8 cellular contexts compared by ENCODE assay signal in the genomic region with DNA sequence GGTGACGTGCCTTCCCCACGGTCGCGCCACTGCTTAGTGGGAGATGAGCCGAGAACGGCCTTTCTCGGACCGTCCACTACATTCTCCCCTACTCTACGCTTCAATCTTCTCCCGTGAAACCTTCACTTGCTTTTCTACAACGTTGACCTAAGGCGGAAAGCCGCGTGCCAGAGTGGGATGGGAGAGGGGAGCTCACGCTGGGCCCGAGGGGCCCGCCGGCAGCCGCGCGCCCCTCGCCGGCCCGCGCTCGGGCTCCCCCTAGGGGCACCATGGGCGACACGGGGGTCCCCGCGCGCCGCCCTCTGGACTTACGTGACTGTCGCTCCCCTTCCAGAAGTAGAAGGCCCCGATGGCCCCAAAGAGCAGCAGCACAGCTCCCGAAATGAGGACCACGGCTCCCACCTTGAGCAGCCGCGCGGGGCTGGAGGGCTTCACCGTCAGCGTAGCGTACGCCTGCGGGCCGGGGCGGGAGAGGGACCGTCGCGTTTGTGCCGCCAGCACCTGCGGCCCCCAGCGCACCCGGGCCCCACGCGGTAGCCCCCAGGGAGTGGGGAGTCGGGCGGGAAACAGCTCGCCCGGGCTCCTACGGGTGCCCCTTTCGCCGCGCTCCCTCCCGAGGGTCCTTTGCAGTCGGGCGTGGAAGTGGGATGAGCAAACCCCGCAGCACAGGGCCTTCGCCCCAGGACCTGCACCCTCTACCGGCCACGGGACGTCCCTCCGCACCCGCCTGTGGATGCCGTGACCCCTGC. TPM values are rescaled to one million over a fixed set of nuclear protein-coding genes. Genes with fewer than 3 reads are reported as not detected.
DNase-seq lines count a peak whose midpoint lies in the region; ATAC-seq, FAIRE-seq and TF ChIP-seq lines count a peak whose summit lies in the region.

No MANE protein-coding gene starts in this region.

- FAIRE-seq in kidney (lab: Jason Lieb, UNC): no peak

- no peaks in the 10 kb centered on the region for H3K9me3 Mint-ChIP-seq in activated T-helper 2 cell treated with anti-CD3 and anti-CD28 coated beads, Interferon-gamma antibody, Interleukin-2, Interleukin-4, amounts not matched to agents 10 μg/mL and 5 μg/mL and 100 μg/mL, durations not matched to agents 14 hours and 24 hours and 36 hours

- no peaks in the 10 kb centered on the region for H3K9me3 ChIP-seq in ascending aorta
- H3K9me3 ChIP-seq in kidney (ENCODE audit: control insufficient read depth in 1 of 2, low read length in 2 of 2): peaks cover 0 to 4% of the 10 kb centered on the region in 2 donors
- H3K9me3 ChIP-seq in WERI-Rb-1 (ENCODE audit: severe bottlenecking): no peaks in the 10 kb centered on the region

- no peak overlapping the region for H3K4me3 Mint-ChIP-seq in activated T-helper 2 cell treated with anti-CD3 and anti-CD28 coated beads, Interferon-gamma antibody, Interleukin-2, Interleukin-4, amounts not matched to agents 10 μg/mL and 5 μg/mL and 100 μg/mL, durations not matched to agents 14 hours and 24 hours and 36 hours (ENCODE audit: low read depth)

- H3K27me3 ChIP-seq in ascending aorta: peaks cover 7% of the 10 kb centered on the region
- H3K27me3 ChIP-seq in WERI-Rb-1 (ENCODE audit: insufficient read depth, low read depth, severe bottlenecking): no peaks in the 10 kb centered on the region

- no peak overlapping the region for H3K9ac ChIP-seq in kidney (ENCODE audit: low read length in 2 of 2)

- peaks cover 51% of the 10 kb centered on the region for H3K27me3 Mint-ChIP-seq in activated T-helper 2 cell treated with anti-CD3 and anti-CD28 coated beads, Interferon-gamma antibody, Interleukin-2, Interleukin-4, amounts not matched to agents 10 μg/mL and 5 μg/mL and 100 μg/mL, durations not matched to agents 14 hours and 24 hours and 36 hours (ENCODE audit: low read depth)

- DNase-seq in ELR (ENCODE audit: low read depth) (peak; percentile 3), ascending aorta (ENCODE audit: low spot score in 2 of 2) (no peak), kidney (peak; percentile 71), OCI-M2 (lab: John Stamatoyannopoulos, UW; ENCODE audit: unreplicated experiment) (no peak), WERI-Rb-1 (no peak)
- peak; percentile 23 to 31 for DNase-seq in stimulated activated CD8-positive, alpha-beta memory T cell treated with anti-CD3 and anti-CD28 coated beads, Interleukin-2, amount 100 ng/mL, for 48 hours (ENCODE audit: low read depth in 2 of 2)
- DNase-seq in activated T-helper 2 cell treated with anti-CD3 and anti-CD28 coated beads, Interferon-gamma antibody, Interleukin-2, Interleukin-4, amounts not matched to agents 10 μg/mL and 5 μg/mL and 100 μg/mL, durations not matched to agents 14 hours and 24 hours and 36 hours (ENCODE audit: low spot score): no peak

- peaks cover 0 to 2% of the 10 kb centered on the region in 2 donors for H3K4me1 ChIP-seq in ascending aorta
- peaks cover 0 to 4% of the 10 kb centered on the region in 2 donors for H3K4me1 ChIP-seq in kidney (ENCODE audit: control insufficient read depth in 1 of 2, insufficient read depth in 1 of 2, low read depth in 1 of 2, low read length in 2 of 2)

- H3K27ac ChIP-seq in ascending aorta (no peak overlapping the region), kidney (ENCODE audit: low read depth in 2 of 2, low read length in 2 of 2) (no peak overlapping the region), WERI-Rb-1 (no peak overlapping the region)

- H3K36me3 ChIP-seq in ascending aorta (no peaks in the 10 kb centered on the region), kidney (ENCODE audit: control insufficient read depth in 1 of 2, insufficient read depth in 2 of 2, low read length in 2 of 2) (no peaks in the 10 kb centered on the region), WERI-Rb-1 (no peaks in the 10 kb centered on the region)

- H3K36me3 Mint-ChIP-seq in activated T-helper 2 cell treated with anti-CD3 and anti-CD28 coated beads, Interferon-gamma antibody, Interleukin-2, Interleukin-4, amounts not matched to agents 10 μg/mL and 5 μg/mL and 100 μg/mL, durations not matched to agents 14 hours and 24 hours and 36 hours (ENCODE audit: low read depth): no peaks in the 10 kb centered on the region

- intact Hi-C loops in ascending aorta (cut with DNase I) (no loop called here), kidney (cut with DNase I) (no loop called here)
- intact Hi-C loops in activated T-helper 2 cell treated with anti-CD3 and anti-CD28 coated beads, Interferon-gamma antibody, Interleukin-2, Interleukin-4, amounts not matched to agents 10 μg/mL and 5 μg/mL and 100 μg/mL, durations not matched to agents 14 hours and 24 hours and 36 hours (cut with micrococcal nuclease): no loop called here

- peaks cover 2% of the 10 kb centered on the region for H3K4me1 Mint-ChIP-seq in activated T-helper 2 cell treated with anti-CD3 and anti-CD28 coated beads, Interferon-gamma antibody, Interleukin-2, Interleukin-4, amounts not matched to agents 10 μg/mL and 5 μg/mL and 100 μg/mL, durations not matched to agents 14 hours and 24 hours and 36 hours (ENCODE audit: low read depth)

- peak; percentile 34 for ATAC-seq in HG02938 (IDR thresholded peaks at IDR 0.05; ENCODE audit: unreplicated experiment)

- H3K4me3 ChIP-seq in ascending aorta (peak overlapping the region; percentile 33 to 41), kidney (ENCODE audit: low read length in 2 of 2) (peak overlapping the region; percentile 10 to 43), WERI-Rb-1 (ENCODE audit: low read depth, low read length) (no peak overlapping the region)

- no peak overlapping the region for H3K27ac Mint-ChIP-seq in activated T-helper 2 cell treated with anti-CD3 and anti-CD28 coated beads, Interferon-gamma antibody, Interleukin-2, Interleukin-4, amounts not matched to agents 10 μg/mL and 5 μg/mL and 100 μg/mL, durations not matched to agents 14 hours and 24 hours and 36 hours

- TF ChIP-seq CTCF in ascending aorta (IDR thresholded peaks at IDR 0.05): peak in 1 of 3 experiments; percentile 12
- TF ChIP-seq CTCF in kidney (IDR thresholded peaks at IDR 0.05; ENCODE audit: borderline replicate concordance, extremely low read depth, insufficient read depth): peak; percentile 3
- no peak for TF ChIP-seq CTCF in WERI-Rb-1 (IDR thresholded peaks at IDR 0.05; ENCODE audit: low read depth, low read length)

RNA-seq across cellular contexts. Expression of a gene that starts 0.7 kb away (rescaled TPM):
- not detected for total RNA-seq in ascending aorta
- not detected for total RNA-seq in kidney
- polyA plus RNA-seq in kidney (ENCODE audit: insufficient read depth, low read depth, low replicate concordance): not detected
- not detected in 2 replicates for total RNA-seq in activated T-helper 2 cell treated with anti-CD3 and anti-CD28 coated beads, Interferon-gamma antibody, Interleukin-2, Interleukin-4, amounts not matched to agents 10 μg/mL and 5 μg/mL and 100 μg/mL, durations not matched to agents 14 hours and 24 hours and 36 hours

Comparison
In these comparisons a context has a peak if more than half of its experiments do, and no peak if none do; other contexts are left out.
1. DNase-seq: peak in ELR (single experiment), kidney (single experiment) and stimulated activated CD8-positive, alpha-beta memory T cell treated with anti-CD3 and anti-CD28 coated beads, Interleukin-2, amount 100 ng/mL, for 48 hours (2 of 2); none in ascending aorta (0 of 2), OCI-M2 (single experiment), WERI-Rb-1 (single experiment) and activated T-helper 2 cell treated with anti-CD3 and anti-CD28 coated beads, Interferon-gamma antibody, Interleukin-2, Interleukin-4, amounts not matched to agents 10 μg/mL and 5 μg/mL and 100 μg/mL, durations not matched to agents 14 hours and 24 hours and 36 hours (single experiment).